Comparison of ENCODE assay signal across 27 cellular contexts in the genomic region with DNA sequence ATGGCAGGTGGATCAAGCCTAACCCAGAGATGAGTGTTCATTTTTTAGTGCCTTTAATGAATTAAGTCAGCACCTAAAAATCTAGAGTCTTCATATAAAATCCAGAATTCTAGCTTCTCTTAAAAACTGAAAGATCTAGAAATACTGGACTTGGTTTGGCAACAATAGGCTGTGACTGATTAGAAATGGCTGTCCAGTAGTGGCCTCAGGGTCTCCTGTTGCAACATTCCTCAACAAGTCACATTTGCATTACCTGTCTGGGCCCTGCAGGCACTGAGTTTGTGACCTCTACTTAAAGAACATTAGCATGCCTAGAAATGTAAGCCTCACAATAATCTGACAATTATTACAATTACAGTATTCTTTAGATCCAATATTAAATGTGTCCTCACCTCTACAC. TPM values are rescaled to one million over a fixed set of nuclear protein-coding genes. Genes with fewer than 3 reads are reported as not detected.
DNase-seq lines count a peak whose midpoint lies in the region; FAIRE-seq and TF ChIP-seq lines count a peak whose summit lies in the region.
"Had no signal": no experiment of that assay in that cellular context is flagged by ENCODE, and none has a peak within 500 bp of the region (broad histone marks: within the 10 kb centered on the region; RNA-seq: fewer than 3 reads in every experiment).

No MANE protein-coding gene starts in this region.

- DNase-seq in MCF 10A (ENCODE audit: unreplicated experiment) (peak; percentile 55), breast epithelium (ENCODE audit: low spot score in 2 of 2) (no peak), bronchial epithelial cell (ENCODE audit: low read depth) (peak; percentile 71), islet precursor cell (peak; percentile 78), HTR-8/SVneo (ENCODE audit: insufficient read length, low spot score) (no peak), GM19239 (ENCODE audit: insufficient read length, low spot score) (no peak), GM12892 (ENCODE audit: insufficient read length) (no peak)
- DNase-seq in stimulated activated CD4-positive, alpha-beta T cell treated with anti-CD3 and anti-CD28 coated beads, Interleukin-2, amount 100 ng/mL, for 24 hours = no peak
- DNase-seq: activated B cell treated with CpG ODN at 0.5 μM for 24 hours; activated effector memory CD4-positive, alpha-beta T cell treated with anti-CD3 and anti-CD28 coated beads, Interleukin-2, amount 50 U/mL, for 16 hours; activated T-cell treated with anti-CD3 and anti-CD28 coated beads, Interleukin-2, amount 50 U/mL, for 24 hours; Calu3; DMS79 treated with DMSO at 0.1 percent for 48 hours; GF-D8; head of caudate nucleus; NCI-H1694; NCI-H446; NCI-H748 treated with DMSO at 0.1 percent for 48 hours; ovary; SJCRH30; stimulated activated naive CD4-positive, alpha-beta T cell; SW 1271; T1000 had no signal

- H3K27me3 Mint-ChIP-seq in MCF 10A (ENCODE audit: insufficient read depth, unreplicated experiment) = no peaks in the 10 kb centered on the region
- H3K27me3 Mint-ChIP-seq: activated B cell treated with CpG ODN at 0.5 μM for 24 hours; activated naive CD8-positive, alpha-beta T cell; activated T-cell treated with anti-CD3 and anti-CD28 coated beads, Interleukin-2, amount 50 U/mL, for 24 hours had no signal

- H3K36me3 ChIP-seq in breast epithelium = peaks cover 7% of the 10 kb centered on the region
- peaks cover 8% of the 10 kb centered on the region for H3K36me3 ChIP-seq in bronchial epithelial cell (ENCODE audit: control insufficient read depth, insufficient read depth, low read length)
- H3K36me3 ChIP-seq: ovary, SJCRH30 had no signal

- H3K36me3 Mint-ChIP-seq in MCF 10A (ENCODE audit: insufficient read depth, unreplicated experiment) = peaks cover 18% of the 10 kb centered on the region

- BruUV-seq in MCF 10A (replicated peaks; lab: Mats Ljungman, UMichigan) = no TSS peak

- H3K9me3 Mint-ChIP-seq in MCF 10A (ENCODE audit: unreplicated experiment) = no peaks in the 10 kb centered on the region
- H3K9me3 Mint-ChIP-seq: activated B cell treated with CpG ODN at 0.5 μM for 24 hours; activated T-cell treated with anti-CD3 and anti-CD28 coated beads, Interleukin-2, amount 50 U/mL, for 24 hours; CD14-positive monocyte had no signal

- CTCF ChIA-PET in MCF 10A (lab: Yijun Ruan, JAX) = interaction anchor here (0.6 kb wide), 2 partner anchors 33 to 362 kb away, joined by 3 read pairs; no protein-coding TSS in a partner anchor

- H3K4me3 ChIP-seq in breast epithelium (no peak overlapping the region), bronchial epithelial cell (ENCODE audit: low read depth, low read length) (no peak overlapping the region)
- H3K4me3 ChIP-seq: HAP-1, ovary, SJCRH30 had no signal

- H3K27ac ChIP-seq in breast epithelium = no peak overlapping the region
- H3K27ac ChIP-seq: HL-60, ovary, SJCRH30 had no signal

- intact Hi-C loops in MCF 10A (cut with micrococcal nuclease) = no loop called here
- intact Hi-C loops in breast epithelium (cut with DNase I; ENCODE audit: low total_unique reads) = no loop called here

- H3K27ac Mint-ChIP-seq in MCF 10A (ENCODE audit: low read depth, unreplicated experiment) = peak overlapping the region; percentile 70
- H3K27ac Mint-ChIP-seq: activated B cell treated with CpG ODN at 0.5 μM for 24 hours; activated naive CD8-positive, alpha-beta T cell had no signal

- H3K27me3 ChIP-seq in breast epithelium (no peaks in the 10 kb centered on the region), bronchial epithelial cell (ENCODE audit: control insufficient read depth, insufficient read depth, low read length) (no peaks in the 10 kb centered on the region)
- H3K27me3 ChIP-seq: ovary, SJCRH30 had no signal

- FAIRE-seq in bronchial epithelial cell (lab: Jason Lieb, UNC) (no peak), HTR-8/SVneo (lab: Jason Lieb, UNC) (no peak), GM19239 (lab: Jason Lieb, UNC) (no peak), GM12892 (lab: Jason Lieb, UNC) (no peak)

- no peak overlapping the region for H3K4me3 Mint-ChIP-seq in MCF 10A (ENCODE audit: unreplicated experiment)
- H3K4me3 Mint-ChIP-seq: activated B cell treated with CpG ODN at 0.5 μM for 24 hours; activated naive CD8-positive, alpha-beta T cell; activated T-cell treated with anti-CD3 and anti-CD28 coated beads, Interleukin-2, amount 50 U/mL, for 24 hours; CD14-positive monocyte had no signal

- TF ChIP-seq CTCF in MCF 10A (IDR thresholded peaks at IDR 0.05; ENCODE audit: unreplicated experiment) = no peak
- no peak for TF ChIP-seq CTCF in breast epithelium (IDR thresholded peaks at IDR 0.05)
- TF ChIP-seq CTCF in bronchial epithelial cell (IDR thresholded peaks at IDR 0.05; ENCODE audit: insufficient read depth, low read length, severe bottlenecking) = no peak

- TF ChIP-seq POLR2A in breast epithelium (IDR thresholded peaks at IDR 0.05) (no peak), GM12892 (IDR thresholded peaks at IDR 0.05; ENCODE audit: low read depth, low read length) (no peak)

- no peaks in the 10 kb centered on the region for H3K4me1 ChIP-seq in breast epithelium
- H3K4me1 ChIP-seq: HAP-1, SJCRH30 had no signal

- POLR2A ChIA-PET in MCF 10A (lab: Yijun Ruan, JAX) = interaction anchor here (0.6 to 1.7 kb wide), 6 partner anchors 9 to 42 kb away, joined by 3 to 5 read pairs (median 3); partner anchors contain the start of gene MBD2

- no peaks in the 10 kb centered on the region for H3K9me3 ChIP-seq in breast epithelium
- H3K9me3 ChIP-seq: HAP-1, ovary, SJCRH30 had no signal

- H3K4me1 Mint-ChIP-seq in MCF 10A (ENCODE audit: insufficient read depth, unreplicated experiment) = peaks cover 5% of the 10 kb centered on the region
- H3K4me1 Mint-ChIP-seq: CD14-positive monocyte had no signal

RNA-seq across cellular contexts. Expression of gene MBD2, which starts 33.1 kb away (rescaled TPM):
- 179 and 194 TPM in 2 replicates for total RNA-seq in MCF 10A (2022)
- 10 to 100 TPM; 46.2 to 61.9 (median 50.6) TPM for total RNA-seq in breast epithelium
- 36.3 and 58.4 TPM in 2 replicates for total RNA-seq in bronchial epithelial cell
- 103 TPM for polyA plus RNA-seq in GM12892 (2012; ENCODE audit: missing spikeins)

Comparison
In these comparisons a context has a peak if more than half of its experiments do, and no peak if none do; other contexts are left out.
1. DNase-seq: peak in MCF 10A (single experiment), bronchial epithelial cell (single experiment) and islet precursor cell (single experiment); none in breast epithelium (0 of 2), HTR-8/SVneo (single experiment), GM19239 (single experiment), stimulated activated CD4-positive, alpha-beta T cell treated with anti-CD3 and anti-CD28 coated beads, Interleukin-2, amount 100 ng/mL, for 24 hours (0 of 2) and GM12892 (single experiment).